Comparison of ENCODE assay signal across 9 cellular contexts in genomic region chr12:120394483-120395367, GRCh38. TPM values are rescaled to one million over a fixed set of nuclear protein-coding genes. Genes with fewer than 3 reads are reported as not detected.
DNase-seq lines count a peak whose midpoint lies in the region; ATAC-seq, FAIRE-seq and TF ChIP-seq lines count a peak whose summit lies in the region.
"Had no signal": no experiment of that assay in that cellular context is flagged by ENCODE, and none has a peak within 500 bp of the region (broad histone marks: within the 10 kb centered on the region; RNA-seq: fewer than 3 reads in every experiment).

No MANE protein-coding gene starts in this region.

- dilution Hi-C loops in endothelial cell of umbilical vein (cut with MboI; ENCODE audit: extremely low pct_ligation_motif_present, low sequenced_read_pairs) = no loop called here

- TF ChIP-seq CTCF in HFFc6 (IDR thresholded peaks at IDR 0.05) (no peak), endothelial cell of umbilical vein (IDR thresholded peaks at IDR 0.05; ENCODE audit: extremely low read depth in 1 of 2, insufficient read depth in 1 of 2, low read depth in 1 of 2, low read length in 2 of 2) (no peak)

- no peaks in the 10 kb centered on the region for H3K9me3 ChIP-seq in endothelial cell of umbilical vein (replicated peaks; ENCODE audit: control insufficient read depth, insufficient read depth, low read length)
- H3K9me3 ChIP-seq in neuron (ENCODE audit: low read length) = no peaks in the 10 kb centered on the region

- 0 out of 2 replicates have a peak, but pooled peaks cover 1% of the 10 kb centered on the region for H3K36me3 Mint-ChIP-seq in HFFc6 (ENCODE audit: low read depth)
- H3K36me3 Mint-ChIP-seq in immature natural killer cell = no peaks in the 10 kb centered on the region

- TF ChIP-seq POLR2A in endothelial cell of umbilical vein (IDR thresholded peaks at IDR 0.05; ENCODE audit: low read depth, low read length) = no peak

- H3K9me3 Mint-ChIP-seq in HFFc6 (no peaks in the 10 kb centered on the region), immature natural killer cell (no peaks in the 10 kb centered on the region)

- DNase-seq in HFFc6 (no peak), NCI-H345 treated with DMSO at 0.1 percent for 48 hours (lab: John Stamatoyannopoulos, UW; ENCODE audit: unreplicated experiment) (peak; percentile 56), endothelial cell of umbilical vein (ENCODE audit: low read depth, low spot score) (no peak), immature natural killer cell (no peak)
- no peak for DNase-seq in effector CD4-positive, alpha-beta T cell
- DNase-seq: DMS 273 treated with DMSO at 0.1 percent for 48 hours had no signal

- H3K4me1 Mint-ChIP-seq in HFFc6 (ENCODE audit: low read depth) (peaks cover 6% of the 10 kb centered on the region), immature natural killer cell (peaks cover 0 to 1% of the 10 kb centered on the region in 2 donors)

- H3K4me2 ChIP-seq in endothelial cell of umbilical vein (ENCODE audit: insufficient read depth, low read length) = no peak overlapping the region

- no peak for FAIRE-seq in endothelial cell of umbilical vein (lab: Jason Lieb, UNC)

- H3K27ac Mint-ChIP-seq in HFFc6 = no peak overlapping the region
- no peak overlapping the region for H3K27ac Mint-ChIP-seq in immature natural killer cell

- no peak overlapping the region for H3K4me3 ChIP-seq in endothelial cell of umbilical vein (replicated peaks in 1 of 3; ENCODE audit: insufficient read depth in 1 of 3, low read depth in 1 of 3, low read length in 3 of 3)
- H3K4me3 ChIP-seq in neuron (ENCODE audit: low read length) = no peak overlapping the region

- H3K4me1 ChIP-seq in endothelial cell of umbilical vein (ENCODE audit: control insufficient read depth, extremely low read depth, insufficient read depth, low read length) (no peaks in the 10 kb centered on the region), neuron (ENCODE audit: insufficient read depth, low read length) (peaks cover 59% of the 10 kb centered on the region)

- intact Hi-C loops in endothelial cell of umbilical vein (cut with micrococcal nuclease) = no loop called here

- ATAC-seq in HG02970 (IDR thresholded peaks at IDR 0.05; ENCODE audit: low FRiP score, unreplicated experiment) (no peak), GM21528 (IDR thresholded peaks at IDR 0.05; ENCODE audit: low FRiP score, unreplicated experiment) (no peak)

- H3K27me3 Mint-ChIP-seq in HFFc6 (ENCODE audit: insufficient read depth) (peaks cover 26% of the 10 kb centered on the region), immature natural killer cell (ENCODE audit: low read depth in 3 of 3) (peaks cover 4 to 18% (median 6%) of the 10 kb centered on the region in 3 donors)

- peaks cover 9 to 11% of the 10 kb centered on the region in 2 experiments for H3K27me3 ChIP-seq in endothelial cell of umbilical vein (ENCODE audit: control insufficient read depth in 2 of 2, insufficient read depth in 2 of 2, low read length in 2 of 2)
- H3K27me3 ChIP-seq in neuron (ENCODE audit: insufficient read depth, low read length) = no peaks in the 10 kb centered on the region

- H2AFZ ChIP-seq in endothelial cell of umbilical vein (ENCODE audit: low read depth, low read length) = peak overlapping the region; percentile 32
- peak overlapping the region; percentile 7 for H2AFZ ChIP-seq in neuron (ENCODE audit: low read depth, low read length)

- H3K79me2 ChIP-seq in endothelial cell of umbilical vein (ENCODE audit: control insufficient read depth, insufficient read depth, low read length) = no peaks in the 10 kb centered on the region

- H3K9ac ChIP-seq in endothelial cell of umbilical vein (replicated peaks; ENCODE audit: extremely low read depth, insufficient read depth, low read length) = no peak overlapping the region

- CTCF ChIA-PET in endothelial cell of umbilical vein (lab: Charles Lee) = interaction anchor here (0.8 to 1.4 kb wide), 3 partner anchors 23 to 71 kb away, joined by 3 to 7 read pairs (median 3); no protein-coding TSS in a partner anchor

- H3K36me3 ChIP-seq in endothelial cell of umbilical vein (ENCODE audit: control insufficient read depth in 2 of 2, extremely low read depth in 1 of 2, insufficient read depth in 2 of 2, low read length in 2 of 2) = no peaks in the 10 kb centered on the region
- H3K36me3 ChIP-seq in neuron (ENCODE audit: insufficient read depth, low read length) = no peaks in the 10 kb centered on the region

- H3K4me3 Mint-ChIP-seq in HFFc6 (peak overlapping the region; percentile 45), immature natural killer cell (no peak overlapping the region)

- POLR2A ChIA-PET in endothelial cell of umbilical vein (lab: Charles Lee) = no interaction called here

- H3K9me1 ChIP-seq in endothelial cell of umbilical vein (replicated peaks; ENCODE audit: control insufficient read depth, extremely low read depth, insufficient read depth, low read length) = no peaks in the 10 kb centered on the region

- no peaks in the 10 kb centered on the region for H4K20me1 ChIP-seq in endothelial cell of umbilical vein (replicated peaks; ENCODE audit: control insufficient read depth, extremely low read depth, insufficient read depth, low read length)

- no peak overlapping the region for H3K27ac ChIP-seq in endothelial cell of umbilical vein (ENCODE audit: insufficient read depth, low read depth, low read length)

- BruUV-seq in endothelial cell of umbilical vein (replicated peaks; lab: Mats Ljungman, UMichigan) = no TSS peak

TF ChIP-seq in endothelial cell of umbilical vein, 7 proteins besides CTCF, POLR2A, EP300 and RAD21:
- TF ChIP-seq POLR2AphosphoS5 (IDR thresholded peaks at IDR 0.05; ENCODE audit: insufficient read depth, low read depth, low read length) = no peak
- TF ChIP-seq, protein P1, sequence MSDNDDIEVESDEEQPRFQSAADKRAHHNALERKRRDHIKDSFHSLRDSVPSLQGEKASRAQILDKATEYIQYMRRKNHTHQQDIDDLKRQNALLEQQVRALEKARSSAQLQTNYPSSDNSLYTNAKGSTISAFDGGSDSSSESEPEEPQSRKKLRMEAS (IDR thresholded peaks at IDR 0.05; ENCODE audit: insufficient read depth, insufficient read length) = no peak
- no peak for TF ChIP-seq EZH2 (IDR thresholded peaks at IDR 0.05; ENCODE audit: borderline replicate concordance, low read depth, low read length, severe bottlenecking)
- no peak for TF ChIP-seq GATA2 (IDR thresholded peaks at IDR 0.05; ENCODE audit: insufficient read depth, insufficient read length, low read depth, low read length)

RNA-seq across cellular contexts. Expression of gene MSI1, which starts 25.8 kb away (rescaled TPM):
- total RNA-seq in HFFc6 (2021; fragmentation: NEBNext Ultra II Directional; extraction: Animal tissue kit (Norgen Biotek cat#: 25700)) = not detected
- total RNA-seq in endothelial cell of umbilical vein = 0.12 TPM in 1 of 2 replicates, not detected in the other
- polyA plus RNA-seq in endothelial cell of umbilical vein = 0.01 TPM in 1 of 2 replicates, not detected in the other
- not detected in 2 replicates for polyA plus RNA-seq in endothelial cell of umbilical vein (2011; cell fraction: cytosol; rRNA removed)
- polyA plus RNA-seq in endothelial cell of umbilical vein (2011; cell fraction: nucleus; rRNA removed) = 0.07 TPM in 1 of 2 replicates, not detected in the other
- polyA plus RNA-seq in endothelial cell of umbilical vein (2012) = not detected in 2 replicates
- polyA minus RNA-seq in endothelial cell of umbilical vein = not detected in 2 replicates
- polyA minus RNA-seq in endothelial cell of umbilical vein (2011; cell fraction: cytosol; rRNA and poly(A)+ RNA removed) = not detected
- not detected in 2 replicates for polyA minus RNA-seq in endothelial cell of umbilical vein (2011; cell fraction: nucleus; rRNA and poly(A)+ RNA removed)
- not detected for polyA plus RNA-seq in immature natural killer cell

RNA-seq across cellular contexts. Expression of gene COX6A1, which starts 43.2 kb away (rescaled TPM):
- total RNA-seq in HFFc6 (2021; fragmentation: NEBNext Ultra II Directional; extraction: Animal tissue kit (Norgen Biotek cat#: 25700)) = 100 to 1,000 TPM; 356 to 391 (median 373) TPM
- 299 and 302 TPM in 2 replicates for total RNA-seq in endothelial cell of umbilical vein
- 1,327 and 1,773 TPM in 2 replicates for polyA plus RNA-seq in endothelial cell of umbilical vein
- polyA plus RNA-seq in endothelial cell of umbilical vein (2011; cell fraction: cytosol; rRNA removed) = 705 and 745 TPM in 2 replicates
- 297 and 357 TPM in 2 replicates for polyA plus RNA-seq in endothelial cell of umbilical vein (2011; cell fraction: nucleus; rRNA removed)
- 484 and 537 TPM in 2 replicates for polyA plus RNA-seq in endothelial cell of umbilical vein (2012)
- polyA minus RNA-seq in endothelial cell of umbilical vein = 279 and 314 TPM in 2 replicates
- 144 TPM for polyA minus RNA-seq in endothelial cell of umbilical vein (2011; cell fraction: cytosol; rRNA and poly(A)+ RNA removed)
- polyA minus RNA-seq in endothelial cell of umbilical vein (2011; cell fraction: nucleus; rRNA and poly(A)+ RNA removed) = 65.2 and 70.2 TPM in 2 replicates
- 1,000 to 10,000 TPM in 2 of 3 donors, 100 to 1,000 TPM in 1; 859 to 1,309 (median 1,192) TPM for polyA plus RNA-seq in immature natural killer cell

RNA-seq across cellular contexts. Expression of gene TRIAP1, which starts 51.5 kb away (rescaled TPM):
- 10 to 100 TPM; 37.9 to 49.0 (median 41.6) TPM for total RNA-seq in HFFc6 (2021; fragmentation: NEBNext Ultra II Directional; extraction: Animal tissue kit (Norgen Biotek cat#: 25700))
- total RNA-seq in endothelial cell of umbilical vein = 46.0 and 48.1 TPM in 2 replicates
- polyA plus RNA-seq in endothelial cell of umbilical vein = 18.0 and 26.1 TPM in 2 replicates
- polyA plus RNA-seq in endothelial cell of umbilical vein (2011; cell fraction: cytosol; rRNA removed) = 40.9 and 41.5 TPM in 2 replicates
- polyA plus RNA-seq in endothelial cell of umbilical vein (2011; cell fraction: nucleus; rRNA removed) = 14.4 and 19.7 TPM in 2 replicates
- polyA plus RNA-seq in endothelial cell of umbilical vein (2012) = 64.9 and 103 TPM in 2 replicates
- 10.8 and 11.0 TPM in 2 replicates for polyA minus RNA-seq in endothelial cell of umbilical vein
- polyA minus RNA-seq in endothelial cell of umbilical vein (2011; cell fraction: cytosol; rRNA and poly(A)+ RNA removed) = 24.1 TPM
- polyA minus RNA-seq in endothelial cell of umbilical vein (2011; cell fraction: nucleus; rRNA and poly(A)+ RNA removed) = 5.2 and 6.0 TPM in 2 replicates
- polyA plus RNA-seq in immature natural killer cell = 10 to 100 TPM; 66.4 to 76.8 (median 69.2) TPM

RNA-seq across cellular contexts. Expression of gene GATC, which starts 51.5 kb away (rescaled TPM):
- total RNA-seq in HFFc6 (2021; fragmentation: NEBNext Ultra II Directional; extraction: Animal tissue kit (Norgen Biotek cat#: 25700)) = 10 to 100 TPM; 16.3 to 30.9 (median 24.0) TPM
- 28.8 and 33.1 TPM in 2 replicates for total RNA-seq in endothelial cell of umbilical vein
- polyA plus RNA-seq in endothelial cell of umbilical vein (11.8 and 13.0 TPM in 2 replicates), immature natural killer cell (10 to 100 TPM in 2 of 3 donors, 1 to 10 TPM in 1; 8.3 to 26.7 (median 23.3) TPM)
- polyA plus RNA-seq in endothelial cell of umbilical vein (2011; cell fraction: cytosol; rRNA removed) = 13.8 and 16.5 TPM in 2 replicates
- 23.5 and 24.2 TPM in 2 replicates for polyA plus RNA-seq in endothelial cell of umbilical vein (2011; cell fraction: nucleus; rRNA removed)
- polyA plus RNA-seq in endothelial cell of umbilical vein (2012) = 23.7 and 28.0 TPM in 2 replicates
- 17.4 and 25.1 TPM in 2 replicates for polyA minus RNA-seq in endothelial cell of umbilical vein
- 18.4 TPM for polyA minus RNA-seq in endothelial cell of umbilical vein (2011; cell fraction: cytosol; rRNA and poly(A)+ RNA removed)
- polyA minus RNA-seq in endothelial cell of umbilical vein (2011; cell fraction: nucleus; rRNA and poly(A)+ RNA removed) = 10.0 and 11.4 TPM in 2 replicates
